Comparison of ENCODE assay signal across 1 cellular context in genomic region chr17:28357061-28357900, GRCh38.
A peak's percentile ranks its signal among the peaks of the same experiment; 100 is the strongest.
TF ChIP-seq lines count a peak whose summit lies in the region.

TSS of gene POLDIP2 (minus strand) at chr17:28357527. CDS start at chr17:28357448, 79 bp downstream.

TF ChIP-seq in HepG2, 621 proteins besides CTCF, POLR2A, EP300 and RAD21 (continued from another document and continues in another):
- peak; percentile 95 for TF ChIP-seq ZNF142 (CRISPR knock-in tag; IDR thresholded peaks at IDR 0.05)
- TF ChIP-seq, protein P1, sequence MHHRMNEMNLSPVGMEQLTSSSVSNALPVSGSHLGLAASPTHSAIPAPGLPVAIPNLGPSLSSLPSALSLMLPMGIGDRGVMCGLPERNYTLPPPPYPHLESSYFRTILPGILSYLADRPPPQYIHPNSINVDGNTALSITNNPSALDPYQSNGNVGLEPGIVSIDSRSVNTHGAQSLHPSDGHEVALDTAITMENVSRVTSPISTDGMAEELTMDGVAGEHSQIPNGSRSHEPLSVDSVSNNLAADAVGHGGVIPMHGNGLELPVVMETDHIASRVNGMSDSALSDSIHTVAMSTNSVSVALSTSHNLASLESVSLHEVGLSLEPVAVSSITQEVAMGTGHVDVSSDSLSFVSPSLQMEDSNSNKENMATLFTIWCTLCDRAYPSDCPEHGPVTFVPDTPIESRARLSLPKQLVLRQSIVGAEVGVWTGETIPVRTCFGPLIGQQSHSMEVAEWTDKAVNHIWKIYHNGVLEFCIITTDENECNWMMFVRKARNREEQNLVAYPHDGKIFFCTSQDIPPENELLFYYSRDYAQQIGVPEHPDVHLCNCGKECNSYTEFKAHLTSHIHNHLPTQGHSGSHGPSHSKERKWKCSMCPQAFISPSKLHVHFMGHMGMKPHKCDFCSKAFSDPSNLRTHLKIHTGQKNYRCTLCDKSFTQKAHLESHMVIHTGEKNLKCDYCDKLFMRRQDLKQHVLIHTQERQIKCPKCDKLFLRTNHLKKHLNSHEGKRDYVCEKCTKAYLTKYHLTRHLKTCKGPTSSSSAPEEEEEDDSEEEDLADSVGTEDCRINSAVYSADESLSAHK (CRISPR knock-in tag; IDR thresholded peaks at IDR 0.05; ENCODE audit: borderline replicate concordance): no peak
- TF ChIP-seq NFIC (IDR thresholded peaks at IDR 0.05; ENCODE audit: low read length): peak; percentile 46; the same call in 1 of the 2 replicates
- TF ChIP-seq SMC3 (IDR thresholded peaks at IDR 0.05; ENCODE audit: low read length): no peak
- TF ChIP-seq GATA4 (IDR thresholded peaks at IDR 0.05; ENCODE audit: borderline replicate concordance, low read depth): 0 out of 2 replicates have a peak, but pooled peaks have one; percentile 54
- TF ChIP-seq ZNF276 (CRISPR knock-in tag; IDR thresholded peaks at IDR 0.05; ENCODE audit: low read depth): no peak
- peak; percentile 96 for TF ChIP-seq YY1 (IDR thresholded peaks at IDR 0.05; ENCODE audit: insufficient read depth, insufficient replicate concordance, low read depth, low read length)
- 0 out of 2 replicates have a peak, but pooled peaks have one; percentile 22 for TF ChIP-seq SATB2 (CRISPR knock-in tag; IDR thresholded peaks at IDR 0.05)
- TF ChIP-seq GFI1 (CRISPR knock-in tag; IDR thresholded peaks at IDR 0.05; ENCODE audit: borderline replicate concordance): peak; percentile 34; the same call in 1 of the 2 replicates
- peak; percentile 84 for TF ChIP-seq ZNF205 (CRISPR knock-in tag; IDR thresholded peaks at IDR 0.05)
- TF ChIP-seq NPAS2 (CRISPR knock-in tag; IDR thresholded peaks at IDR 0.05; ENCODE audit: borderline replicate concordance): no peak
- no peak for TF ChIP-seq RCOR2 (CRISPR knock-in tag; IDR thresholded peaks at IDR 0.05)
- TF ChIP-seq ZBTB37 (CRISPR knock-in tag; IDR thresholded peaks at IDR 0.05): no peak
- peak; percentile 89 for TF ChIP-seq KMT2B (CRISPR knock-in tag; IDR thresholded peaks at IDR 0.05)
- TF ChIP-seq TCF12 (IDR thresholded peaks at IDR 0.05): no peak
- peak; percentile 50; the same call in 1 of the 2 replicates for TF ChIP-seq TCF12 (CRISPR knock-in tag; IDR thresholded peaks at IDR 0.05)
- TF ChIP-seq SAP130 (CRISPR knock-in tag; IDR thresholded peaks at IDR 0.05; ENCODE audit: low read depth): peak; percentile 97
- TF ChIP-seq ETS1 (CRISPR knock-in tag; IDR thresholded peaks at IDR 0.05): peak; percentile 79; the same call in 1 of the 2 replicates
- TF ChIP-seq PAX8 (CRISPR knock-in tag; IDR thresholded peaks at IDR 0.05; ENCODE audit: borderline replicate concordance): peak; percentile 85; the same call in 1 of the 2 replicates
- peak in 1 of 2 experiments; percentile 58; a peak in 1 of 4 replicates for TF ChIP-seq KLF16 (CRISPR knock-in tag; IDR thresholded peaks at IDR 0.05)
- peak; percentile 87 for TF ChIP-seq ZSCAN31 (CRISPR knock-in tag; IDR thresholded peaks at IDR 0.05; ENCODE audit: low read depth)
- no peak for TF ChIP-seq SNRNP70 (IDR thresholded peaks at IDR 0.05; ENCODE audit: low read depth, low read length)
- TF ChIP-seq ZNF770 (CRISPR knock-in tag; IDR thresholded peaks at IDR 0.05): peak; percentile 43; the same call in 1 of the 2 replicates
- TF ChIP-seq ZNF549 (CRISPR knock-in tag; IDR thresholded peaks at IDR 0.05): peak; percentile 71; the same call in 1 of the 2 replicates
- TF ChIP-seq ZMAT3 (CRISPR knock-in tag; conservative IDR thresholded peaks at IDR 0.05): no peak
- TF ChIP-seq, protein P2, sequence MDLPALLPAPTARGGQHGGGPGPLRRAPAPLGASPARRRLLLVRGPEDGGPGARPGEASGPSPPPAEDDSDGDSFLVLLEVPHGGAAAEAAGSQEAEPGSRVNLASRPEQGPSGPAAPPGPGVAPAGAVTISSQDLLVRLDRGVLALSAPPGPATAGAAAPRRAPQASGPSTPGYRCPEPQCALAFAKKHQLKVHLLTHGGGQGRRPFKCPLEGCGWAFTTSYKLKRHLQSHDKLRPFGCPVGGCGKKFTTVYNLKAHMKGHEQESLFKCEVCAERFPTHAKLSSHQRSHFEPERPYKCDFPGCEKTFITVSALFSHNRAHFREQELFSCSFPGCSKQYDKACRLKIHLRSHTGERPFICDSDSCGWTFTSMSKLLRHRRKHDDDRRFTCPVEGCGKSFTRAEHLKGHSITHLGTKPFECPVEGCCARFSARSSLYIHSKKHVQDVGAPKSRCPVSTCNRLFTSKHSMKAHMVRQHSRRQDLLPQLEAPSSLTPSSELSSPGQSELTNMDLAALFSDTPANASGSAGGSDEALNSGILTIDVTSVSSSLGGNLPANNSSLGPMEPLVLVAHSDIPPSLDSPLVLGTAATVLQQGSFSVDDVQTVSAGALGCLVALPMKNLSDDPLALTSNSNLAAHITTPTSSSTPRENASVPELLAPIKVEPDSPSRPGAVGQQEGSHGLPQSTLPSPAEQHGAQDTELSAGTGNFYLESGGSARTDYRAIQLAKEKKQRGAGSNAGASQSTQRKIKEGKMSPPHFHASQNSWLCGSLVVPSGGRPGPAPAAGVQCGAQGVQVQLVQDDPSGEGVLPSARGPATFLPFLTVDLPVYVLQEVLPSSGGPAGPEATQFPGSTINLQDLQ (CRISPR knock-in tag; IDR thresholded peaks at IDR 0.05): peak; percentile 91
- TF ChIP-seq ZNF713 (CRISPR knock-in tag; IDR thresholded peaks at IDR 0.05): no peak
- TF ChIP-seq TFE3 (CRISPR knock-in tag; IDR thresholded peaks at IDR 0.05): peak; percentile 81; the same call in 1 of the 2 replicates
- peak; percentile 76 for TF ChIP-seq E2F1 (CRISPR knock-in tag; IDR thresholded peaks at IDR 0.05)
- TF ChIP-seq, protein P3, sequence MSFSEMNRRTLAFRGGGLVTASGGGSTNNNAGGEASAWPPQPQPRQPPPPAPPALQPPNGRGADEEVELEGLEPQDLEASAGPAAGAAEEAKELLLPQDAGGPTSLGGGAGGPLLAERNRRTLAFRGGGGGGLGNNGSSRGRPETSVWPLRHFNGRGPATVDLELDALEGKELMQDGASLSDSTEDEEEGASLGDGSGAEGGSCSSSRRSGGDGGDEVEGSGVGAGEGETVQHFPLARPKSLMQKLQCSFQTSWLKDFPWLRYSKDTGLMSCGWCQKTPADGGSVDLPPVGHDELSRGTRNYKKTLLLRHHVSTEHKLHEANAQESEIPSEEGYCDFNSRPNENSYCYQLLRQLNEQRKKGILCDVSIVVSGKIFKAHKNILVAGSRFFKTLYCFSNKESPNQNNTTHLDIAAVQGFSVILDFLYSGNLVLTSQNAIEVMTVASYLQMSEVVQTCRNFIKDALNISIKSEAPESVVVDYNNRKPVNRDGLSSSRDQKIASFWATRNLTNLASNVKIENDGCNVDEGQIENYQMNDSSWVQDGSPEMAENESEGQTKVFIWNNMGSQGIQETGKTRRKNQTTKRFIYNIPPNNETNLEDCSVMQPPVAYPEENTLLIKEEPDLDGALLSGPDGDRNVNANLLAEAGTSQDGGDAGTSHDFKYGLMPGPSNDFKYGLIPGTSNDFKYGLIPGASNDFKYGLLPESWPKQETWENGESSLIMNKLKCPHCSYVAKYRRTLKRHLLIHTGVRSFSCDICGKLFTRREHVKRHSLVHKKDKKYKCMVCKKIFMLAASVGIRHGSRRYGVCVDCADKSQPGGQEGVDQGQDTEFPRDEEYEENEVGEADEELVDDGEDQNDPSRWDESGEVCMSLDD (CRISPR knock-in tag; IDR thresholded peaks at IDR 0.05; ENCODE audit: borderline replicate concordance): 0 out of 2 replicates have a peak, but pooled peaks have one; percentile 26
